ENCODE assay signal across 10 cellular contexts in the genomic region with DNA sequence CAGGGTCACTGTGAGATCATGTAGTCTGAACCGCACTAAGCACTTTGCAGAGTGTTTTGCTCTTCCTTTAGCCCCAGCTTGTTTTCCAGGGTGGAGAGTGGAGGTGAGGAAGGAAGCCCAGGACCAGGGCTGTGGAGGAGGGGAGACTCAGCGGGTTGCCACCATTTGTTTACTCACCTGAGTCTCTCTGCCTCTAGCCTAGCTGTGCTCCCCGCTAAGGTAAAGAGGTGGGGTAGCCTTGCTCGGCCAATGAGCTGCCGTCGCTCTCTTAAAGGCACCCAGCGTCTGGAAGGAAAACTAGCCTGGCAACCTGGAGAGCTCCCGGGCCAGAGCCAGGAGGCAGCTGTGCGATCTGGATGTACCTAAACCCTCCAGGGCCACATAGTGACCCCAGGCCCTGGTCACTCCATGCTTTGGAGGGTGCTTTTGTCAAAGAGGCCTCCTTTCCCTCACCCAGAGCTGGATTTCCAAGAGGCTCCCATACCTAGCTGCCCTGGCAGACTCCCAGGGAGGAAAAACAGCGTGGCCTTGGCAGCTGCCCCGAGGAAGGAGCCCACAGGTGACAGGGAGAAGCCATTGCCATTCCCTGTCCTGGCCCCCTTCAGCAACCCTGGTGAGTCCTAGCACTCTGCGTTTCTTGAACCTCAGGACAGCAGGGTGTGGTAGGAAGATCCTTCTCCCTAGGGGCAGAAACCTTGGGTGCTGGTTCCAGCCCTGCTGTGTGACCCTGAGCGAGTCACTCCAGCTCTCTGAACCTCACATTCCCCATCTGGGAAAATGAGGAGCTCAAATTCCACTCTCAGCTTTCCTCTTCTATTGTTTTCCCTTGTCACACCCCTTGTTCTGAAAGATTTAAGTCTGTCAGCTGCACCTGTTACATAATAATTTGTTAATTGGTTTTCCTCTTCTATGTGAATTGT. TPM values are rescaled to one million over a fixed set of nuclear protein-coding genes. Genes with fewer than 3 reads are reported as not detected.
DNase-seq lines count a peak whose midpoint lies in the region; ATAC-seq and TF ChIP-seq lines count a peak whose summit lies in the region.
"Had no signal": no experiment of that assay in that cellular context is flagged by ENCODE, and none has a peak within 500 bp of the region (broad histone marks: within the 10 kb centered on the region; RNA-seq: fewer than 3 reads in every experiment).

No MANE protein-coding gene starts in this region.

- no peak overlapping the region for H3K4me3 Mint-ChIP-seq in natural killer cell treated with Interleukin-12 subunit alpha and Interleukin-12 subunit beta and Interleukin-15 and Interleukin-18, amount 100 ng/mL, for 72 hours
- H3K4me3 Mint-ChIP-seq in natural killer cell = no peak overlapping the region

- no peak overlapping the region for H3K4me3 ChIP-seq in gastroesophageal sphincter

- no peak for TF ChIP-seq POLR2A in gastroesophageal sphincter (IDR thresholded peaks at IDR 0.05)

- TF ChIP-seq CTCF in natural killer cell (IDR thresholded peaks at IDR 0.05) (no peak), RWPE1 (conservative IDR thresholded peaks at IDR 0.05; ENCODE audit: low read depth) (no peak), gastroesophageal sphincter (IDR thresholded peaks at IDR 0.05) (no peak)

- H3K36me3 ChIP-seq in gastroesophageal sphincter = no peaks in the 10 kb centered on the region

- no peak for DNase-seq in natural killer cell treated with Interleukin-12 subunit alpha and Interleukin-12 subunit beta and Interleukin-15 and Interleukin-18, amount 100 ng/mL, for 72 hours (ENCODE audit: low spot score)
- DNase-seq in natural killer cell (no peak), RWPE1 (ENCODE audit: low spot score) (peak; percentile 41), GOT3 (lab: John Stamatoyannopoulos, UW) (no peak), SHP77 treated with DMSO at 0.1 percent for 48 hours (lab: John Stamatoyannopoulos, UW) (no peak)
- DNase-seq: activated CD4-positive, alpha-beta T cell treated with anti-CD3 and anti-CD28 coated beads, Interleukin-2, amount 50 U/mL, for 1 hour; NCI-H1694 treated with DMSO at 0.1 percent for 48 hours had no signal

- no peak overlapping the region for H3K27ac Mint-ChIP-seq in natural killer cell treated with Interleukin-12 subunit alpha and Interleukin-12 subunit beta and Interleukin-15 and Interleukin-18, amount 100 ng/mL, for 72 hours
- no peak overlapping the region for H3K27ac Mint-ChIP-seq in natural killer cell

- H3K27me3 ChIP-seq in layer of hippocampus (ENCODE audit: control insufficient read depth, insufficient read depth, low read length) (no peaks in the 10 kb centered on the region), gastroesophageal sphincter (no peaks in the 10 kb centered on the region)

- H3K36me3 Mint-ChIP-seq in natural killer cell treated with Interleukin-12 subunit alpha and Interleukin-12 subunit beta and Interleukin-15 and Interleukin-18, amount 100 ng/mL, for 72 hours = no peaks in the 10 kb centered on the region
- H3K36me3 Mint-ChIP-seq in natural killer cell = no peaks in the 10 kb centered on the region

- CTCF ChIA-PET in RWPE1 (lab: Yijun Ruan, JAX) = interaction anchor here (0.6 to 1.0 kb wide), 5 partner anchors 14 to 640 kb away, joined by 3 to 4 read pairs (median 3); no protein-coding TSS in a partner anchor

- WGBS in gastroesophageal sphincter (ENCODE audit: low coverage in 1 of 2), 2 donors = 83 to 100% methylated on average over 1 to 2 of the region's 13 CpGs

- peaks cover 0 to 4% of the 10 kb centered on the region in 2 donors for H3K4me1 Mint-ChIP-seq in natural killer cell treated with Interleukin-12 subunit alpha and Interleukin-12 subunit beta and Interleukin-15 and Interleukin-18, amount 100 ng/mL, for 72 hours (ENCODE audit: low read depth in 2 of 2)
- H3K4me1 Mint-ChIP-seq in natural killer cell = peaks cover 0 to 5% of the 10 kb centered on the region in 2 donors

- no peaks in the 10 kb centered on the region for H3K9me3 Mint-ChIP-seq in natural killer cell treated with Interleukin-12 subunit alpha and Interleukin-12 subunit beta and Interleukin-15 and Interleukin-18, amount 100 ng/mL, for 72 hours
- no peaks in the 10 kb centered on the region for H3K9me3 Mint-ChIP-seq in natural killer cell

- POLR2A ChIA-PET in RWPE1 (lab: Yijun Ruan, JAX; ENCODE audit: low non-redundant PET) = no interaction called here

- no peaks in the 10 kb centered on the region for H3K27me3 Mint-ChIP-seq in natural killer cell treated with Interleukin-12 subunit alpha and Interleukin-12 subunit beta and Interleukin-15 and Interleukin-18, amount 100 ng/mL, for 72 hours
- no peaks in the 10 kb centered on the region for H3K27me3 Mint-ChIP-seq in natural killer cell (ENCODE audit: low read depth in 2 of 2)

- H3K27ac ChIP-seq in RWPE1 (no peak overlapping the region), layer of hippocampus (ENCODE audit: low read depth, low read length) (peak overlapping the region; percentile 27), gastroesophageal sphincter (no peak overlapping the region)

- ATAC-seq in natural killer cell treated with Interleukin-12 subunit alpha and Interleukin-12 subunit beta and Interleukin-15 and Interleukin-18, amount 100 ng/mL, for 72 hours = peak; percentile 13 to 32
- ATAC-seq in natural killer cell (no peak), gastroesophageal sphincter (no peak), GM19397 (IDR thresholded peaks at IDR 0.05; ENCODE audit: unreplicated experiment) (no peak)

- H3K4me1 ChIP-seq in gastroesophageal sphincter = peaks cover 0 to 27% (median 10%) of the 10 kb centered on the region in 3 donors

- intact Hi-C loops in natural killer cell (cut with micrococcal nuclease) = no loop called here

- no peak for TF ChIP-seq EP300 in gastroesophageal sphincter (IDR thresholded peaks at IDR 0.05)

- no peaks in the 10 kb centered on the region for H3K9me3 ChIP-seq in gastroesophageal sphincter

RNA-seq across cellular contexts. Expression of a gene that starts 42.4 kb away (rescaled TPM):
- total RNA-seq in natural killer cell treated with Interleukin-12 subunit alpha and Interleukin-12 subunit beta and Interleukin-15 and Interleukin-18, amount 100 ng/mL, for 72 hours = 100 to 1,000 TPM; 193 to 369 TPM
- 100 to 1,000 TPM; 103 to 117 (median 112) TPM for total RNA-seq in natural killer cell
- 100 to 1,000 TPM in 1 of 4 donors, 10 to 100 TPM in 3; 64.6 to 118 (median 80.1) TPM for total RNA-seq in gastroesophageal sphincter

Comparison
In these comparisons a context has a peak if more than half of its experiments do, and no peak if none do; other contexts are left out.
1. ATAC-seq: peak in natural killer cell treated with Interleukin-12 subunit alpha and Interleukin-12 subunit beta and Interleukin-15 and Interleukin-18, amount 100 ng/mL, for 72 hours (2 of 2); none in natural killer cell (0 of 3), gastroesophageal sphincter (single experiment) and GM19397 (single experiment).